In genomic region chr1:154181944-154182341, GRCh38 we compare ENCODE assay signal across 1 cellular context.
A peak's percentile ranks its signal among the peaks of the same experiment; 100 is the strongest.
TF ChIP-seq lines count a peak whose summit lies in the region.

No MANE protein-coding gene starts in this region.

TF ChIP-seq in GM12878, 131 proteins besides CTCF, POLR2A, EP300 and RAD21 (continued from another document):
- no peak for TF ChIP-seq FOXM1 (IDR thresholded peaks at IDR 0.05; ENCODE audit: low read depth, low read length)
- no peak for TF ChIP-seq ZBED1 (IDR thresholded peaks at IDR 0.05; ENCODE audit: borderline replicate concordance)
- TF ChIP-seq IRF5 (IDR thresholded peaks at IDR 0.05; ENCODE audit: borderline replicate concordance) = no peak
- no peak for TF ChIP-seq ZNF384 (IDR thresholded peaks at IDR 0.05; ENCODE audit: borderline replicate concordance, low read depth, low read length)
- no peak for TF ChIP-seq USF2 (IDR thresholded peaks at IDR 0.05; ENCODE audit: borderline replicate concordance, low read depth, low read length)
- TF ChIP-seq SKIL (IDR thresholded peaks at IDR 0.05; ENCODE audit: low read depth, poor library complexity, severe bottlenecking) = no peak
- TF ChIP-seq HSF1 (IDR thresholded peaks at IDR 0.05; ENCODE audit: low read depth, low read length) = no peak
- 0 out of 2 replicates have a peak, but pooled peaks have one; percentile 79 for TF ChIP-seq TCF12 (IDR thresholded peaks at IDR 0.05; ENCODE audit: low read depth, low read length)
TF ChIP-seq in GM12878: peak in this region for 9.
